Comparison of ENCODE assay signal across 11 cellular contexts in the genomic region with DNA sequence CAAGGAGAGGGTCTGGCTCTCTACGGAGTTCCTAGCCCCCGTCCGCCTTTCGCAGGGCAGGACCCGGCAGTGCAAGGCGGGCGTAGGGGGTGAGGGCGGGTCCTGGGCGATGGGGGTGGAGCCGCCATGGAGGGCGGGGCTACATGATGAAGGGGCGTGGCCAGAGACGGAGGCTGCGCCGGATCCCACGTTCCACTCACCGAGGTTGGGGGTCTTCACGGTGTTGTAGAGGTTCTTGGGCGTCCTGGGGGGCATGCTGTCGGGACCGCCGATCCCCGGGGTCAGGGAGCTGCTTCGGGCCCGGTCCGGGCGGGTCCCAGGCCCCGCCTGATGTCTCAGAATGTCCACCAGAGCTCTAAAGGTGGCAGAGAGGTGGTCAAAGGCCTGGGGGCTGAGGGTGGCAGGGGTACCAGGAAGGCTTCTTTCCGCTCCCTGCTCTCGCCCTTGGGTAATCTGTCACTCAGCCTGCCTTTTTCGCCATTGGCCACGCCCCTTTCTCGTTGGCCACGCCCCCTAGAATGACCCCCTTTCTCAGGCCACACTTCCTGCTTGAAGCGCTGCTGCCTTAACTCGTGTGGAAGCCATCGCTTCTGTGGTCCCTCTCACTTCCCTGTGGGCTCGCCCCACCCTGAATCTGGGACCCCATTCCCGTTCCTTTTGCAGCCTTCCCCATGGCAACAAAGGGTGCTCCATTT. TPM values are rescaled to one million over a fixed set of nuclear protein-coding genes. Genes with fewer than 3 reads are reported as not detected.
DNase-seq lines count a peak whose midpoint lies in the region; ATAC-seq and TF ChIP-seq lines count a peak whose summit lies in the region.
"Had no signal": no experiment of that assay in that cellular context is flagged by ENCODE, and none has a peak within 500 bp of the region (broad histone marks: within the 10 kb centered on the region; RNA-seq: fewer than 3 reads in every experiment).

No MANE protein-coding gene starts in this region.

- H3K27ac Mint-ChIP-seq in WTC11 = 0 out of 2 replicates have a peak overlapping the region, but pooled peaks have one; percentile 2
- peak overlapping the region in 2 of 9 donors; percentile 30 to 65 for H3K27ac Mint-ChIP-seq in naive thymus-derived CD4-positive, alpha-beta T cell
- H3K27ac Mint-ChIP-seq in progenitor cell of endocrine pancreas = no peak overlapping the region

- no peaks in the 10 kb centered on the region for H4K20me1 ChIP-seq in GM23248 (ENCODE audit: insufficient read depth)

- POLR2A ChIA-PET in WTC11 (lab: Charles Lee) = interaction anchor here (0.6 kb wide), 1 partner anchor 143 kb away, joined by 3 read pairs; no protein-coding TSS in a partner anchor
- POLR2A ChIA-PET in naive thymus-derived CD4-positive, alpha-beta T cell (lab: Charles Lee) = interaction anchor here (1.1 kb wide), 1 partner anchor 11 kb away, joined by 3 read pairs; no protein-coding TSS in a partner anchor

- H3K36me3 Mint-ChIP-seq in WTC11 (no peaks in the 10 kb centered on the region), progenitor cell of endocrine pancreas (ENCODE audit: insufficient read depth) (no peaks in the 10 kb centered on the region)
- peaks cover 0 to 19% (median 0%) of the 10 kb centered on the region in 5 donors for H3K36me3 Mint-ChIP-seq in naive thymus-derived CD4-positive, alpha-beta T cell

- H3K9ac ChIP-seq in GM23248 = no peak overlapping the region

- H3K4me2 ChIP-seq in GM23248 (ENCODE audit: unreplicated experiment) = no peak overlapping the region

- CTCF ChIA-PET in WTC11 (lab: Charles Lee) = interaction anchor here (1.1 kb wide), 1 partner anchor 22 kb away, joined by 3 read pairs; no protein-coding TSS in a partner anchor
- CTCF ChIA-PET in naive thymus-derived CD4-positive, alpha-beta T cell (lab: Charles Lee) = no interaction called here

- no peak for TF ChIP-seq CTCF in WTC11 (IDR thresholded peaks at IDR 0.05)
- no peak for TF ChIP-seq CTCF in progenitor cell of endocrine pancreas (IDR thresholded peaks at IDR 0.05; ENCODE audit: unreplicated experiment)

- no peaks in the 10 kb centered on the region for H3K9me3 ChIP-seq in GM23248 (ENCODE audit: low read depth)
- no peaks in the 10 kb centered on the region for H3K9me3 ChIP-seq in naive thymus-derived CD4-positive, alpha-beta T cell (ENCODE audit: control insufficient read depth in 2 of 3, low read length in 3 of 3)

- no peaks in the 10 kb centered on the region for H3F3A ChIP-seq in GM23248 (ENCODE audit: insufficient read depth)

- H3K79me2 ChIP-seq in GM23248 (ENCODE audit: insufficient read depth) = no peaks in the 10 kb centered on the region

- H3K9me2 ChIP-seq in GM23248 (ENCODE audit: insufficient read depth) = no peaks in the 10 kb centered on the region

- H3K27me3 ChIP-seq in GM23248 (replicated peaks; ENCODE audit: insufficient read depth) = peaks cover 32% of the 10 kb centered on the region
- H3K27me3 ChIP-seq in naive thymus-derived CD4-positive, alpha-beta T cell (ENCODE audit: control insufficient read depth in 2 of 2, insufficient read depth in 2 of 2, low read length in 2 of 2) = peaks cover 15 to 33% of the 10 kb centered on the region in 2 donors

- peak; percentile 42 for ATAC-seq in WTC11
- no peak for ATAC-seq in naive thymus-derived CD4-positive, alpha-beta T cell

- H3K4me3 ChIP-seq in GM23248 = no peak overlapping the region
- no peak overlapping the region for H3K4me3 ChIP-seq in naive thymus-derived CD4-positive, alpha-beta T cell (ENCODE audit: low read length)

- H3K4me1 Mint-ChIP-seq in WTC11 (peaks cover 23% of the 10 kb centered on the region), progenitor cell of endocrine pancreas (ENCODE audit: low read depth) (no peaks in the 10 kb centered on the region)
- H3K4me1 Mint-ChIP-seq in naive thymus-derived CD4-positive, alpha-beta T cell = peaks cover 11 to 35% (median 30%) of the 10 kb centered on the region in 7 donors

- whole genome bisulfite sequencing in GM23248 (ENCODE audit: low coverage in 1 of 2, low lambda C conversion rate in 2 of 2, missing lambda C conversion rate in 2 of 2), 2 experiments = 11 to 18% methylated on average over 31 to 36 of the region's 39 CpGs

- in situ Hi-C loops in GM23248 (cut with MboI) = no loop called here

- H3K36me3 ChIP-seq in GM23248 (ENCODE audit: low read depth) = no peaks in the 10 kb centered on the region
- H3K36me3 ChIP-seq in naive thymus-derived CD4-positive, alpha-beta T cell (ENCODE audit: control insufficient read depth in 2 of 3, insufficient read depth in 3 of 3, low read length in 3 of 3) = no peaks in the 10 kb centered on the region

- H3K4me1 ChIP-seq in GM23248 (ENCODE audit: insufficient read depth) = no peaks in the 10 kb centered on the region
- H3K4me1 ChIP-seq in naive thymus-derived CD4-positive, alpha-beta T cell (ENCODE audit: control insufficient read depth in 2 of 2, insufficient read depth in 2 of 2, low read length in 2 of 2) = peaks cover 7 to 23% of the 10 kb centered on the region in 2 donors

- H3K9me3 Mint-ChIP-seq in WTC11 (no peaks in the 10 kb centered on the region), progenitor cell of endocrine pancreas (ENCODE audit: low read depth) (no peaks in the 10 kb centered on the region)
- H3K9me3 Mint-ChIP-seq in naive thymus-derived CD4-positive, alpha-beta T cell = peaks cover 0 to 8% (median 1%) of the 10 kb centered on the region in 11 donors

- peak overlapping the region; percentile 62 for H3K4me3 Mint-ChIP-seq in WTC11
- H3K4me3 Mint-ChIP-seq in naive thymus-derived CD4-positive, alpha-beta T cell = peak overlapping the region; percentile 18 to 83 (median 58)
- H3K4me3 Mint-ChIP-seq in progenitor cell of endocrine pancreas (ENCODE audit: low read depth) = no peak overlapping the region

- peaks cover 8% of the 10 kb centered on the region for H3K27me3 Mint-ChIP-seq in WTC11 (ENCODE audit: low read depth)
- peaks cover 57 to 75% (median 67%) of the 10 kb centered on the region in 5 donors for H3K27me3 Mint-ChIP-seq in naive thymus-derived CD4-positive, alpha-beta T cell
- peaks cover 77% of the 10 kb centered on the region for H3K27me3 Mint-ChIP-seq in progenitor cell of endocrine pancreas

- intact Hi-C loops in naive thymus-derived CD4-positive, alpha-beta T cell (cut with micrococcal nuclease) = loop anchor here in 1 of 2 donors (10.0 kb wide), 1 partner anchor 276 kb away; a partner anchor contains a TSS

- DNase-seq in DMS 273 (lab: John Stamatoyannopoulos, UW; ENCODE audit: unreplicated experiment) = peak; percentile 44
- no peak for DNase-seq in DMS 273 treated with DMSO at 0.1 percent for 48 hours (lab: John Stamatoyannopoulos, UW)
- DNase-seq in GM23248 = peak; percentile 17
- DNase-seq in WTC11 (ENCODE audit: low spot score) = peak; percentile 88
- no peak for DNase-seq in naive thymus-derived CD4-positive, alpha-beta T cell
- DNase-seq in progenitor cell of endocrine pancreas (ENCODE audit: low spot score, unreplicated experiment) = no peak
- DNase-seq in NCI-H226 = no peak
- DNase-seq in effector CD4-positive, alpha-beta T cell = no peak
- DNase-seq: NCI-H524 treated with DMSO at 0.1 percent for 48 hours had no signal

- H3K27ac ChIP-seq in GM23248 = no peak overlapping the region
- no peak overlapping the region for H3K27ac ChIP-seq in naive thymus-derived CD4-positive, alpha-beta T cell (ENCODE audit: low read depth, low read length)

- H2AFZ ChIP-seq in GM23248 = no peak overlapping the region

TF ChIP-seq in WTC11, 78 proteins besides CTCF, POLR2A, EP300 and RAD21:
- TF ChIP-seq SP1 (CRISPR knock-in tag; conservative IDR thresholded peaks at IDR 0.05) = peak; percentile 42
- no peak for TF ChIP-seq ZNF263 (CRISPR knock-in tag; IDR thresholded peaks at IDR 0.05; ENCODE audit: low read depth)

RNA-seq across cellular contexts. Expression of a gene that starts 2.5 kb away (rescaled TPM):
- not detected in 2 replicates for total RNA-seq in GM23248 (2014; rRNA removed; shearing (Covaris generic))
- polyA plus RNA-seq in GM23248 (2016; fragmentation: Nextera tagmentation; extraction: Ambion mirVana) = not detected in 2 replicates
- total RNA-seq in WTC11 (2021) (0.79 to 0.94 TPM (median 0.87 TPM) in 3 replicates), progenitor cell of endocrine pancreas (0.10 TPM in 1 of 2 replicates, not detected in the other)
- total RNA-seq in naive thymus-derived CD4-positive, alpha-beta T cell = not detected
- polyA plus RNA-seq in naive thymus-derived CD4-positive, alpha-beta T cell = not detected
- total RNA-seq: A172 had no signal

RNA-seq across cellular contexts. Expression of a gene that starts 20.9 kb away (rescaled TPM):
- total RNA-seq in GM23248 (2014; rRNA removed; shearing (Covaris generic)) = 103 and 116 TPM in 2 replicates
- polyA plus RNA-seq in GM23248 (2016; fragmentation: Nextera tagmentation; extraction: Ambion mirVana) = 34.0 and 35.3 TPM in 2 replicates
- total RNA-seq in WTC11 (2021) (96.3 to 96.6 TPM (median 96.4 TPM) in 3 replicates), progenitor cell of endocrine pancreas (36.3 and 36.6 TPM in 2 replicates)
- total RNA-seq in naive thymus-derived CD4-positive, alpha-beta T cell = 10 to 100 TPM in 3 of 5 experiments, 1 to 10 TPM in 2; 5.1 to 20.1 (median 11.3) TPM
- polyA plus RNA-seq in naive thymus-derived CD4-positive, alpha-beta T cell = 10 to 100 TPM; 25.9 to 31.2 TPM

RNA-seq across cellular contexts. Expression of a gene that starts 24.0 kb away (rescaled TPM):
- not detected in 2 replicates for total RNA-seq in GM23248 (2014; rRNA removed; shearing (Covaris generic))
- not detected in 2 replicates for polyA plus RNA-seq in GM23248 (2016; fragmentation: Nextera tagmentation; extraction: Ambion mirVana)
- total RNA-seq in WTC11 (2021) (2.1 to 2.5 TPM (median 2.2 TPM) in 3 replicates), progenitor cell of endocrine pancreas (not detected in 2 replicates)
- not detected for total RNA-seq in naive thymus-derived CD4-positive, alpha-beta T cell
- not detected for polyA plus RNA-seq in naive thymus-derived CD4-positive, alpha-beta T cell
- total RNA-seq: A172 had no signal
- polyA plus RNA-seq: thymus had no signal

RNA-seq across cellular contexts. Expression of a gene that starts 33.0 kb away (rescaled TPM):
- total RNA-seq in GM23248 (2014; rRNA removed; shearing (Covaris generic)) = 54.4 and 82.2 TPM in 2 replicates
- polyA plus RNA-seq in GM23248 (2016; fragmentation: Nextera tagmentation; extraction: Ambion mirVana) = 106 and 107 TPM in 2 replicates
- 442 to 516 TPM (median 467 TPM) in 3 replicates for total RNA-seq in WTC11 (2021)
- 100 to 1,000 TPM in 1 of 5 experiments, 10 to 100 TPM in 4; 15.3 to 141 (median 44.1) TPM for total RNA-seq in naive thymus-derived CD4-positive, alpha-beta T cell
- polyA plus RNA-seq in naive thymus-derived CD4-positive, alpha-beta T cell = 10 to 100 TPM; 15.8 to 20.4 TPM
- total RNA-seq in progenitor cell of endocrine pancreas = 69.9 and 77.2 TPM in 2 replicates

RNA-seq across cellular contexts. Expression of a gene that starts 35.9 kb away (rescaled TPM):
- total RNA-seq in GM23248 (2014; rRNA removed; shearing (Covaris generic)) = 1.7 and 4.3 TPM in 2 replicates
- polyA plus RNA-seq in GM23248 (2016; fragmentation: Nextera tagmentation; extraction: Ambion mirVana) = 1.1 TPM in 2 replicates
- total RNA-seq in WTC11 (2021) (14.0 to 23.6 TPM (median 17.8 TPM) in 3 replicates), progenitor cell of endocrine pancreas (12.9 and 16.8 TPM in 2 replicates)
- 10 to 100 TPM in 2 of 5 experiments, 1 to 10 TPM in 3; 6.6 to 27.2 (median 9.0) TPM for total RNA-seq in naive thymus-derived CD4-positive, alpha-beta T cell
- 1 to 10 TPM in 1 of 2 donors, under 1 TPM in 1; 0.07 to 1.6 TPM for polyA plus RNA-seq in naive thymus-derived CD4-positive, alpha-beta T cell

Comparison
In these comparisons a context has a peak if more than half of its experiments do, and no peak if none do; other contexts are left out.
1. DNase-seq: peak in DMS 273 (single experiment), GM23248 (single experiment) and WTC11 (single experiment); none in DMS 273 treated with DMSO at 0.1 percent for 48 hours (single experiment), naive thymus-derived CD4-positive, alpha-beta T cell (0 of 9), progenitor cell of endocrine pancreas (single experiment), NCI-H226 (single experiment) and effector CD4-positive, alpha-beta T cell (single experiment).